In genomic region chr5:132425975-132426524, GRCh38 we compare ENCODE assay signal across 9 cellular contexts. TPM values are rescaled to one million over a fixed set of nuclear protein-coding genes. Genes with fewer than 3 reads are reported as not detected.
DNase-seq lines count a peak whose midpoint lies in the region; ATAC-seq and TF ChIP-seq lines count a peak whose summit lies in the region.
"Had no signal": no experiment of that assay in that cellular context is flagged by ENCODE, and none has a peak within 500 bp of the region (broad histone marks: within the 10 kb centered on the region; RNA-seq: fewer than 3 reads in every experiment).

No MANE protein-coding gene starts in this region.

- peak overlapping the region; percentile 82 for H3K4me3 Mint-ChIP-seq in T-helper 1 cell treated with Interleukin-12 subunit alpha and Interleukin-12 subunit beta and Interleukin-4 antibody, amounts not matched to agents 30 μg/mL and 1 μg/mL, for 36 hours
- peak overlapping the region; percentile 84 to 92 for H3K4me3 Mint-ChIP-seq in stimulated activated naive CD8-positive, alpha-beta T cell treated with anti-CD3 and anti-CD28 coated beads, Interleukin-15, amount 100 ng/mL, for 72 hours

- CTCF ChIA-PET in Panc1 (lab: Charles Lee): no interaction called here

- no peaks in the 10 kb centered on the region for H3K27me3 Mint-ChIP-seq in T-helper 1 cell treated with Interleukin-12 subunit alpha and Interleukin-12 subunit beta and Interleukin-4 antibody, amounts not matched to agents 30 μg/mL and 1 μg/mL, for 36 hours (ENCODE audit: low read depth)
- no peaks in the 10 kb centered on the region for H3K27me3 Mint-ChIP-seq in stimulated activated naive CD8-positive, alpha-beta T cell treated with anti-CD3 and anti-CD28 coated beads, Interleukin-15, amount 100 ng/mL, for 72 hours

- TF ChIP-seq POLR2A in esophagus squamous epithelium (IDR thresholded peaks at IDR 0.05): no peak

- POLR2A ChIA-PET in Panc1 (lab: Charles Lee): interaction anchor here (0.5 kb wide), 1 partner anchor 23 kb away, joined by 4 read pairs; no protein-coding TSS in a partner anchor

- no TSS peak for BruUV-seq in Panc1 (replicated peaks; lab: Mats Ljungman, UMichigan)

- H3K4me1 ChIP-seq in Panc1 (ENCODE audit: control insufficient read depth, insufficient read depth, low read length): peaks cover 46% of the 10 kb centered on the region
- H3K4me1 ChIP-seq in esophagus squamous epithelium: peaks cover 74 to 98% (median 88%) of the 10 kb centered on the region in 3 donors

- no peak for TF ChIP-seq CTCF in Panc1 (IDR thresholded peaks at IDR 0.05)
- no peak for TF ChIP-seq CTCF in esophagus squamous epithelium (IDR thresholded peaks at IDR 0.05)

- DNase-seq in T-helper 1 cell (no peak), Panc1 (ENCODE audit: low read depth, low spot score) (no peak), esophagus squamous epithelium (lab: John Stamatoyannopoulos, UW) (no peak), SHP77 (lab: John Stamatoyannopoulos, UW) (no peak), DMS79 treated with DMSO at 0.1 percent for 48 hours (lab: John Stamatoyannopoulos, UW) (no peak), MG63 (no peak)
- DNase-seq in stimulated activated naive CD8-positive, alpha-beta T cell treated with anti-CD3 and anti-CD28 coated beads, Interleukin-15, amount 100 ng/mL, for 72 hours: no peak
- DNase-seq: NCI-H1694 had no signal

- no peak overlapping the region for H3K4me3 ChIP-seq in Panc1 (ENCODE audit: low read depth in 2 of 2, low read length in 2 of 2)
- H3K4me3 ChIP-seq in esophagus squamous epithelium: peak overlapping the region in 1 of 4 donors; percentile 10
- H3K4me3 ChIP-seq in MG63: no peak overlapping the region

- H3K27ac Mint-ChIP-seq in T-helper 1 cell treated with Interleukin-12 subunit alpha and Interleukin-12 subunit beta and Interleukin-4 antibody, amounts not matched to agents 30 μg/mL and 1 μg/mL, for 36 hours: peak overlapping the region; percentile 99
- H3K27ac Mint-ChIP-seq in stimulated activated naive CD8-positive, alpha-beta T cell treated with anti-CD3 and anti-CD28 coated beads, Interleukin-15, amount 100 ng/mL, for 72 hours: peak overlapping the region; percentile 98 to 100

- 51 to 61% methylated on average over 5 to 6 of the region's 7 CpGs for WGBS in esophagus squamous epithelium, 2 donors

- H3K36me3 Mint-ChIP-seq in T-helper 1 cell treated with Interleukin-12 subunit alpha and Interleukin-12 subunit beta and Interleukin-4 antibody, amounts not matched to agents 30 μg/mL and 1 μg/mL, for 36 hours (ENCODE audit: low read depth): peaks cover 59% of the 10 kb centered on the region

- no peak for ATAC-seq in Panc1
- ATAC-seq in stimulated activated naive CD8-positive, alpha-beta T cell treated with anti-CD3 and anti-CD28 coated beads, Interleukin-15, amount 100 ng/mL, for 72 hours: peak; percentile 0

- intact Hi-C loops in Panc1 (cut with micrococcal nuclease; ENCODE audit: unreplicated experiment): no loop called here
- intact Hi-C loops in esophagus squamous epithelium (cut with DNase I): loop anchor here (5.0 kb wide), 1 partner anchor 61 kb away; no protein-coding TSS in a partner anchor

- peak overlapping the region; percentile 64 for H3K27ac ChIP-seq in Panc1 (ENCODE audit: low read length)
- H3K27ac ChIP-seq in esophagus squamous epithelium: peak overlapping the region; percentile 69 to 88 (median 79)

- peaks cover 88% of the 10 kb centered on the region for H3K4me1 Mint-ChIP-seq in T-helper 1 cell treated with Interleukin-12 subunit alpha and Interleukin-12 subunit beta and Interleukin-4 antibody, amounts not matched to agents 30 μg/mL and 1 μg/mL, for 36 hours (ENCODE audit: low read depth)
- H3K4me1 Mint-ChIP-seq in stimulated activated naive CD8-positive, alpha-beta T cell treated with anti-CD3 and anti-CD28 coated beads, Interleukin-15, amount 100 ng/mL, for 72 hours: peaks cover 100% of the 10 kb centered on the region

- no peaks in the 10 kb centered on the region for H3K27me3 ChIP-seq in Panc1 (ENCODE audit: control insufficient read depth, insufficient read depth, low read length)
- no peaks in the 10 kb centered on the region for H3K27me3 ChIP-seq in esophagus squamous epithelium
- no peaks in the 10 kb centered on the region for H3K27me3 ChIP-seq in MG63

- in situ Hi-C loops in Panc1 (cut with HindIII; ENCODE audit: low pct_unique_long_range_greater_than_20kb, low sequenced_read_pairs): no loop called here

- no peaks in the 10 kb centered on the region for H3K9me3 ChIP-seq in Panc1 (ENCODE audit: control insufficient read depth, insufficient read depth, low read depth, low read length)
- H3K9me3 ChIP-seq in esophagus squamous epithelium: no peaks in the 10 kb centered on the region
- no peaks in the 10 kb centered on the region for H3K9me3 ChIP-seq in MG63

- H3K36me3 ChIP-seq in Panc1 (ENCODE audit: control insufficient read depth, insufficient read depth, low read length) (no peaks in the 10 kb centered on the region), esophagus squamous epithelium (peaks cover 0 to 9% (median 0%) of the 10 kb centered on the region in 3 donors), MG63 (peaks cover 35% of the 10 kb centered on the region)

- no peaks in the 10 kb centered on the region for H3K9me3 Mint-ChIP-seq in T-helper 1 cell treated with Interleukin-12 subunit alpha and Interleukin-12 subunit beta and Interleukin-4 antibody, amounts not matched to agents 30 μg/mL and 1 μg/mL, for 36 hours
- H3K9me3 Mint-ChIP-seq in stimulated activated naive CD8-positive, alpha-beta T cell treated with anti-CD3 and anti-CD28 coated beads, Interleukin-15, amount 100 ng/mL, for 72 hours: peaks cover 0 to 7% of the 10 kb centered on the region in 2 donors

RNA-seq across cellular contexts. Expression of gene SLC22A5, which starts 56.5 kb away (rescaled TPM):
- 9.5 TPM for total RNA-seq in Panc1 (2021; ENCODE audit: unreplicated experiment)
- polyA plus RNA-seq in Panc1 (2012; ENCODE audit: insufficient read length): 7.2 TPM
- 10 to 100 TPM in 1 of 4 donors, 1 to 10 TPM in 3; 7.4 to 15.8 (median 8.3) TPM for total RNA-seq in esophagus squamous epithelium
- total RNA-seq in MG63 (2014; rRNA removed; shearing (Covaris generic); ENCODE audit: low replicate concordance): 22.5 and 26.4 TPM in 2 replicates
